16 cellular contexts compared by ENCODE assay signal in genomic region chr3:59717679-59718205, GRCh38.
DNase-seq lines count a peak whose midpoint lies in the region; ATAC-seq and TF ChIP-seq lines count a peak whose summit lies in the region.
"Had no signal": no experiment of that assay in that cellular context is flagged by ENCODE, and none has a peak within 500 bp of the region (broad histone marks: within the 10 kb centered on the region; RNA-seq: fewer than 3 reads in every experiment).

No MANE protein-coding gene starts in this region.

- no peaks in the 10 kb centered on the region for H3F3A ChIP-seq in PC-9 (ENCODE audit: insufficient read depth, low read depth)

- no peaks in the 10 kb centered on the region for H3K4me1 ChIP-seq in NT2/D1 (ENCODE audit: insufficient read depth, insufficient read length)
- no peaks in the 10 kb centered on the region for H3K4me1 ChIP-seq in PC-9 (replicated peaks; ENCODE audit: insufficient read depth)

- CTCF ChIA-PET in PC-9 (lab: Charles Lee) = no interaction called here

- peaks cover 2 to 9% of the 10 kb centered on the region in 2 donors for H3K9me3 Mint-ChIP-seq in activated T-cell treated with anti-CD3 and anti-CD28 coated beads, Interleukin-2, amount 50 U/mL, for 72 hours

- H3K27me3 ChIP-seq in NT2/D1 (ENCODE audit: insufficient read depth, insufficient read length) (no peaks in the 10 kb centered on the region), PC-9 (ENCODE audit: insufficient read depth, low read depth) (no peaks in the 10 kb centered on the region)

- H3K4me2 ChIP-seq in PC-9 = no peak overlapping the region

- H3K9me3 ChIP-seq in NT2/D1 (ENCODE audit: insufficient read depth, low read length) (peaks cover 11% of the 10 kb centered on the region; the same call in 1 of the 2 replicates), PC-9 (ENCODE audit: insufficient read depth, low read depth) (no peaks in the 10 kb centered on the region)

- H2AFZ ChIP-seq in PC-9 = no peak overlapping the region

- POLR2A ChIA-PET in PC-9 (lab: Charles Lee; ENCODE audit: unreplicated experiment) = no interaction called here

- no peak overlapping the region for H3K4me3 ChIP-seq in NT2/D1 (ENCODE audit: insufficient read length, low read depth)
- H3K4me3 ChIP-seq in PC-9 = no peak overlapping the region

- H3K4me1 Mint-ChIP-seq in activated T-cell treated with anti-CD3 and anti-CD28 coated beads, Interleukin-2, amount 50 U/mL, for 72 hours (ENCODE audit: low read depth) = no peaks in the 10 kb centered on the region
- H3K4me1 Mint-ChIP-seq: IgD-negative memory B cell had no signal

- H4K20me1 ChIP-seq in PC-9 (ENCODE audit: insufficient read depth) = no peaks in the 10 kb centered on the region

- H3K4me3 Mint-ChIP-seq in activated T-cell treated with anti-CD3 and anti-CD28 coated beads, Interleukin-2, amount 50 U/mL, for 72 hours = no peak overlapping the region
- H3K4me3 Mint-ChIP-seq: IgD-negative memory B cell had no signal

- peaks cover 3% of the 10 kb centered on the region in 2 donors for H3K36me3 Mint-ChIP-seq in activated T-cell treated with anti-CD3 and anti-CD28 coated beads, Interleukin-2, amount 50 U/mL, for 72 hours (ENCODE audit: insufficient read depth in 2 of 2)
- H3K36me3 Mint-ChIP-seq: IgD-negative memory B cell had no signal

- DNase-seq in activated T-cell treated with anti-CD3 and anti-CD28 coated beads, Interleukin-2, amount 50 U/mL, for 72 hours = no peak
- DNase-seq in activated T-cell treated with anti-CD3 and anti-CD28 coated beads for 4 hours (no peak), NT2/D1 (ENCODE audit: low read depth, low spot score) (peak; percentile 44), iPS-NIHi11 (ENCODE audit: low spot score) (peak; percentile 24), PC-9 (no peak)
- DNase-seq: NCI-H146; NCI-H2081 treated with DMSO at 0.1 percent for 48 hours; NCI-H226; NCI-H526; NK-92 treated with Interleukin-12 subunit alpha and Interleukin-12 subunit beta, amount 100 ng/mL, for 24 hours had no signal

- no TSS peak for BruUV-seq in PC-9 (replicated peaks; lab: Mats Ljungman, UMichigan)

- peak; percentile 45 to 79 for ATAC-seq in activated T-cell treated with anti-CD3 and anti-CD28 coated beads, Interleukin-2, amount 50 U/mL, for 72 hours (replicated peaks in 1 of 2)
- no peak for ATAC-seq in GM18519 (IDR thresholded peaks at IDR 0.05; ENCODE audit: low FRiP score, unreplicated experiment)
- no peak for ATAC-seq in HG03175 (IDR thresholded peaks at IDR 0.05; ENCODE audit: unreplicated experiment)
- no peak for ATAC-seq in HG02588 (IDR thresholded peaks at IDR 0.05; ENCODE audit: unreplicated experiment)
- ATAC-seq: Panc1, Right ventricle myocardium inferior had no signal

- no peaks in the 10 kb centered on the region for H3K27me3 Mint-ChIP-seq in activated T-cell treated with anti-CD3 and anti-CD28 coated beads, Interleukin-2, amount 50 U/mL, for 72 hours (ENCODE audit: low read depth)
- H3K27me3 Mint-ChIP-seq: IgD-negative memory B cell had no signal

- no peaks in the 10 kb centered on the region for H3K9me2 ChIP-seq in PC-9 (ENCODE audit: insufficient read depth)

- no peaks in the 10 kb centered on the region for H3K36me3 ChIP-seq in NT2/D1 (ENCODE audit: insufficient read depth, insufficient read length, low read length)
- no peaks in the 10 kb centered on the region for H3K36me3 ChIP-seq in PC-9 (ENCODE audit: low read depth)

- intact Hi-C loops in PC-9 (cut with micrococcal nuclease; ENCODE audit: unreplicated experiment) = no loop called here

- H3K79me2 ChIP-seq in PC-9 (ENCODE audit: low read depth) = no peaks in the 10 kb centered on the region

- TF ChIP-seq CTCF in PC-9 (conservative IDR thresholded peaks at IDR 0.05) = no peak

- H3K9ac ChIP-seq in NT2/D1 (ENCODE audit: insufficient read length, low read depth) = no peak overlapping the region

- H3K27ac ChIP-seq in PC-9 = no peak overlapping the region

- no peak overlapping the region for H3K27ac Mint-ChIP-seq in activated T-cell treated with anti-CD3 and anti-CD28 coated beads, Interleukin-2, amount 50 U/mL, for 72 hours
- H3K27ac Mint-ChIP-seq: IgD-negative memory B cell had no signal

Comparison
In these comparisons a context has a peak if more than half of its experiments do, and no peak if none do; other contexts are left out.
1. ATAC-seq: peak in activated T-cell treated with anti-CD3 and anti-CD28 coated beads, Interleukin-2, amount 50 U/mL, for 72 hours (2 of 2); none in GM18519 (single experiment), HG03175 (single experiment) and HG02588 (single experiment).
2. DNase-seq: peak in NT2/D1 (single experiment) and iPS-NIHi11 (single experiment); none in activated T-cell treated with anti-CD3 and anti-CD28 coated beads, Interleukin-2, amount 50 U/mL, for 72 hours (0 of 2), activated T-cell treated with anti-CD3 and anti-CD28 coated beads for 4 hours (single experiment) and PC-9 (0 of 2).